ENCODE assay signal across 13 cellular contexts in genomic region chr16:72858611-72859493, GRCh38.
DNase-seq lines count a peak whose midpoint lies in the region; ATAC-seq lines count a peak whose summit lies in the region.
"Had no signal": no experiment of that assay in that cellular context is flagged by ENCODE, and none has a peak within 500 bp of the region (broad histone marks: within the 10 kb centered on the region; RNA-seq: fewer than 3 reads in every experiment).

No MANE protein-coding gene starts in this region.

- ATAC-seq in stimulated activated naive CD8-positive, alpha-beta T cell treated with anti-CD3 and anti-CD28 coated beads, Interleukin-15, Interleukin-2, amounts not matched to agents 100 U/mL and 50 U/mL, for 24 hours = no peak
- ATAC-seq in stimulated activated effector memory CD8-positive, alpha-beta T cell treated with anti-CD3 and anti-CD28 coated beads, Interleukin-12 subunit alpha, Interleukin-12 subunit beta, amount 100 ng/mL, for 72 hours = no peak
- ATAC-seq in GM19035 (IDR thresholded peaks at IDR 0.05; ENCODE audit: unreplicated experiment) (no peak), HG03196 (IDR thresholded peaks at IDR 0.05; ENCODE audit: unreplicated experiment) (no peak)

- H3K4me1 Mint-ChIP-seq in stimulated activated effector memory CD8-positive, alpha-beta T cell treated with anti-CD3 and anti-CD28 coated beads, Interleukin-12 subunit alpha, Interleukin-12 subunit beta, amount 100 ng/mL, for 72 hours = no peaks in the 10 kb centered on the region

- H3K9me3 Mint-ChIP-seq in stimulated activated effector memory CD8-positive, alpha-beta T cell treated with anti-CD3 and anti-CD28 coated beads, Interleukin-12 subunit alpha, Interleukin-12 subunit beta, amount 100 ng/mL, for 72 hours = no peaks in the 10 kb centered on the region
- H3K9me3 Mint-ChIP-seq: stimulated activated naive CD8-positive, alpha-beta T cell treated with anti-CD3 and anti-CD28 coated beads, Interleukin-15, Interleukin-2, amounts not matched to agents 100 ng/mL and 50 ng/mL, for 24 hours; T-helper 1 cell treated with Interleukin-12 subunit alpha and Interleukin-12 subunit beta and Interleukin-4 antibody, amounts not matched to agents 30 μg/mL and 1 μg/mL, for 36 hours had no signal

- H3K36me3 Mint-ChIP-seq in stimulated activated effector memory CD8-positive, alpha-beta T cell treated with anti-CD3 and anti-CD28 coated beads, Interleukin-12 subunit alpha, Interleukin-12 subunit beta, amount 100 ng/mL, for 72 hours = no peaks in the 10 kb centered on the region

- peak overlapping the region; percentile 39 for H3K27ac ChIP-seq in caudate nucleus (ENCODE audit: low read depth, low read length)

- H3K27ac Mint-ChIP-seq in stimulated activated effector memory CD8-positive, alpha-beta T cell treated with anti-CD3 and anti-CD28 coated beads, Interleukin-12 subunit alpha, Interleukin-12 subunit beta, amount 100 ng/mL, for 72 hours = no peak overlapping the region
- H3K27ac Mint-ChIP-seq: stimulated activated naive CD8-positive, alpha-beta T cell treated with anti-CD3 and anti-CD28 coated beads, Interleukin-15, Interleukin-2, amounts not matched to agents 100 ng/mL and 50 ng/mL, for 24 hours; T-helper 1 cell treated with Interleukin-12 subunit alpha and Interleukin-12 subunit beta and Interleukin-4 antibody, amounts not matched to agents 30 μg/mL and 1 μg/mL, for 36 hours had no signal

- DNase-seq in AG08396 (ENCODE audit: low spot score) (peak; percentile 69), caudate nucleus (lab: John Stamatoyannopoulos, UW) (peak in 13 of 61 donors; percentile 12 to 66 (median 33)), hepatic stellate cell (ENCODE audit: low spot score) (peak; percentile 76), retina (peak; percentile 76)
- no peak for DNase-seq in stimulated activated naive CD8-positive, alpha-beta T cell treated with anti-CD3 and anti-CD28 coated beads, Interleukin-15, Interleukin-2, amounts not matched to agents 100 U/mL and 50 U/mL, for 24 hours
- DNase-seq in stimulated activated effector memory CD8-positive, alpha-beta T cell treated with anti-CD3 and anti-CD28 coated beads, Interleukin-12 subunit alpha, Interleukin-12 subunit beta, amount 100 ng/mL, for 72 hours (ENCODE audit: low spot score in 2 of 2) = no peak
- DNase-seq: activated CD4-positive, alpha-beta T cell treated with anti-CD3 and anti-CD28 coated beads, Interleukin-2, amount 50 U/mL, for 48 hours; effector memory CD4-positive, alpha-beta T cell; NCI-H1436 treated with DMSO at 0.1 percent for 48 hours had no signal

- no peak overlapping the region for H3K4me3 Mint-ChIP-seq in stimulated activated effector memory CD8-positive, alpha-beta T cell treated with anti-CD3 and anti-CD28 coated beads, Interleukin-12 subunit alpha, Interleukin-12 subunit beta, amount 100 ng/mL, for 72 hours
- H3K4me3 Mint-ChIP-seq: stimulated activated naive CD8-positive, alpha-beta T cell treated with anti-CD3 and anti-CD28 coated beads, Interleukin-15, Interleukin-2, amounts not matched to agents 100 ng/mL and 50 ng/mL, for 24 hours; T-helper 1 cell treated with Interleukin-12 subunit alpha and Interleukin-12 subunit beta and Interleukin-4 antibody, amounts not matched to agents 30 μg/mL and 1 μg/mL, for 36 hours had no signal

Comparison
In these comparisons a context has a peak if more than half of its experiments do, and no peak if none do; other contexts are left out.
1. DNase-seq: peak in AG08396 (single experiment), hepatic stellate cell (single experiment) and retina (single experiment); none in stimulated activated naive CD8-positive, alpha-beta T cell treated with anti-CD3 and anti-CD28 coated beads, Interleukin-15, Interleukin-2, amounts not matched to agents 100 U/mL and 50 U/mL, for 24 hours (single experiment) and stimulated activated effector memory CD8-positive, alpha-beta T cell treated with anti-CD3 and anti-CD28 coated beads, Interleukin-12 subunit alpha, Interleukin-12 subunit beta, amount 100 ng/mL, for 72 hours (0 of 2).